In the genomic region with DNA sequence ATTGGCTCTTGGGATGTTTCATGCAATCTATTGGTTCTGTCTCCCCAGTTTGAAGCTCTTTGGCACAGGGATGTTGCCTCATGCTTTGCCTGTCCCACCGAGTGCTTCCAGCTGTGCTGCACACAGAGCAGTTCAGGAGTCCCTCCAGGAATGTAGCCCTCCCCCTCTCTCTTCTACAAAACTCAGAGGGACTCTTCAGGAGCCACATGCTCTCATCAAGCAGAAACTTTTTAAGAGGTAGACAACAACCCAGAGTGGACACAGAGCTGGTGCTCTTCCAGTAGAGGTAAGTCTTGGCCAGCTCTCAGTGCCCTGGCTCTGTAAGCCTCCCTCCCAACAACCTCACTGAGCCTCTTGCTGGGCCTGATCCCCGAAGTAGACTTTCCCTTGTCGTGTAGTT, we compare ENCODE assay signal across 18 cellular contexts. TPM values are rescaled to one million over a fixed set of nuclear protein-coding genes. Genes with fewer than 3 reads are reported as not detected.
DNase-seq lines count a peak whose midpoint lies in the region; ATAC-seq, FAIRE-seq and TF ChIP-seq lines count a peak whose summit lies in the region.
"Had no signal": no experiment of that assay in that cellular context is flagged by ENCODE, and none has a peak within 500 bp of the region (broad histone marks: within the 10 kb centered on the region; RNA-seq: fewer than 3 reads in every experiment).

No MANE protein-coding gene starts in this region.

- no peak overlapping the region for H3K23ac ChIP-seq in H9 (ENCODE audit: insufficient read length, low read depth, low read length)

- no CpG with 5 or more reads among the region's 3 CpGs for WGBS in H9 (ENCODE audit: extremely low coverage, insufficient read length, low lambda C conversion rate)
- WGBS in testis, 2 donors, result 45 to 53% methylated on average over 3 of the region's 3 CpGs

- H3K9me3 Mint-ChIP-seq in H9, result no peaks in the 10 kb centered on the region
- H3K9me3 Mint-ChIP-seq: activated CD4-positive, alpha-beta T cell treated with anti-CD3 and anti-CD28 coated beads, Interleukin-2, amount 10 ng/mL, durations not matched to agents 24 days and 14 days; activated T-cell treated with anti-CD3 and anti-CD28 coated beads, Interleukin-2, amount 50 U/mL, for 24 hours; CD4-positive, alpha-beta T cell; T-helper 2 cell treated with Interferon-gamma antibody and Interleukin-4, amounts not matched to agents 5 μg/mL and 100 μg/mL, for 36 hours had no signal

- no peak overlapping the region for H4K5ac ChIP-seq in H9 (ENCODE audit: insufficient read length, low read depth, low read length)

- H3K9ac ChIP-seq in H9 (ENCODE audit: extremely low read depth, insufficient read length, low read length), result no peak overlapping the region

- H3K18ac ChIP-seq in H9 (ENCODE audit: insufficient read length, low read depth, low read length), result no peak overlapping the region

- no peak overlapping the region for H2BK12ac ChIP-seq in H9 (ENCODE audit: insufficient read length, low read depth, low read length)

- peaks cover 36 to 44% of the 10 kb centered on the region in 2 experiments for H3K4me1 Mint-ChIP-seq in H9

- TF ChIP-seq POLR2A in testis (IDR thresholded peaks at IDR 0.05), result no peak

- peak overlapping the region; percentile 40 for H2AFZ ChIP-seq in H9 (ENCODE audit: low read length)

- no peaks in the 10 kb centered on the region for H3K79me2 ChIP-seq in H9 (ENCODE audit: insufficient read depth, low read length)

- no peak overlapping the region for H3T11ph ChIP-seq in H9 (ENCODE audit: low read length)

- TF ChIP-seq CTCF in H9 (conservative IDR thresholded peaks at IDR 0.05) (no peak), left lung (IDR thresholded peaks at IDR 0.05) (no peak), testis (IDR thresholded peaks at IDR 0.05) (no peak)

- no peak overlapping the region for H2BK15ac ChIP-seq in H9 (ENCODE audit: low read depth, low read length)

- H3K14ac ChIP-seq in H9 (ENCODE audit: insufficient read depth, low read length), result no peak overlapping the region

- peak; percentile 54 for ATAC-seq in left lung
- ATAC-seq in GM18498 (IDR thresholded peaks at IDR 0.05; ENCODE audit: unreplicated experiment), result no peak

- no peak overlapping the region for H2BK20ac ChIP-seq in H9 (ENCODE audit: low read depth, low read length, poor library complexity, severe bottlenecking)

- H3K4me3 ChIP-seq in left lung (no peak overlapping the region), testis (no peak overlapping the region)

- H3K56ac ChIP-seq in H9 (ENCODE audit: insufficient read length, low read depth, low read length), result no peak overlapping the region

- peak; percentile 37 for DNase-seq in H9
- DNase-seq in fibroblast of peridontal ligament (ENCODE audit: extremely low read depth), result peak; percentile 14
- no peak for DNase-seq in left lung
- DNase-seq in testis, result peak; percentile 56
- no peak for DNase-seq in NCI-H2227 (lab: John Stamatoyannopoulos, UW; ENCODE audit: unreplicated experiment)
- no peak for DNase-seq in HTR-8/SVneo (ENCODE audit: insufficient read length, low spot score)
- no peak for DNase-seq in effector CD4-positive, alpha-beta T cell
- DNase-seq: activated CD4-positive, alpha-beta T cell treated with anti-CD3 and anti-CD28 coated beads, Interleukin-2, amount 10 ng/mL, durations not matched to agents 24 days and 14 days; activated T-cell treated with anti-CD3 and anti-CD28 coated beads, Interleukin-2, amount 50 U/mL, for 24 hours; CD4-positive, alpha-beta T cell; cortex of kidney; NCI-H187; NCI-H69; posterior cingulate gyrus; stimulated activated CD4-positive, alpha-beta T cell treated with anti-CD3 and anti-CD28 coated beads, Interleukin-15, amount 100 ng/mL, for 24 hours had no signal

- no peak overlapping the region for H2BK120ac ChIP-seq in H9 (ENCODE audit: low read depth, low read length, poor library complexity, severe bottlenecking)

- H3K4me3 Mint-ChIP-seq in H9, result peak overlapping the region in 1 of 2 experiments; percentile 15; a peak in 2 of 5 replicates
- H3K4me3 Mint-ChIP-seq: activated CD4-positive, alpha-beta T cell treated with anti-CD3 and anti-CD28 coated beads, Interleukin-2, amount 10 ng/mL, durations not matched to agents 24 days and 14 days; activated T-cell treated with anti-CD3 and anti-CD28 coated beads, Interleukin-2, amount 50 U/mL, for 24 hours; CD4-positive, alpha-beta T cell; T-helper 2 cell treated with Interferon-gamma antibody and Interleukin-4, amounts not matched to agents 5 μg/mL and 100 μg/mL, for 36 hours had no signal

- no peak overlapping the region for H2BK5ac ChIP-seq in H9 (ENCODE audit: insufficient read length, low read length)

- peak overlapping the region in 1 of 3 experiments; percentile 33; a peak in 1 of 7 replicates for H3K27ac Mint-ChIP-seq in H9
- H3K27ac Mint-ChIP-seq: activated CD4-positive, alpha-beta T cell treated with anti-CD3 and anti-CD28 coated beads, Interleukin-2, amount 10 ng/mL, durations not matched to agents 24 days and 14 days; activated T-cell treated with anti-CD3 and anti-CD28 coated beads, Interleukin-2, amount 50 U/mL, for 24 hours; CD4-positive, alpha-beta T cell; T-helper 2 cell treated with Interferon-gamma antibody and Interleukin-4, amounts not matched to agents 5 μg/mL and 100 μg/mL, for 36 hours had no signal

- no peaks in the 10 kb centered on the region for H3K9me3 ChIP-seq in H9 (ENCODE audit: control insufficient read depth, low read depth, low read length)
- H3K9me3 ChIP-seq in left lung, result no peaks in the 10 kb centered on the region
- no peaks in the 10 kb centered on the region for H3K9me3 ChIP-seq in testis

- no peaks in the 10 kb centered on the region for H3K27me3 Mint-ChIP-seq in H9 (ENCODE audit: low read depth)

- H3K4ac ChIP-seq in H9 (ENCODE audit: low read depth, low read length), result no peak overlapping the region

- H2AK5ac ChIP-seq in H9 (ENCODE audit: insufficient read length, low read length), result no peak overlapping the region

- H3K27ac ChIP-seq in H9 (ENCODE audit: insufficient read length, low read depth, low read length) (no peak overlapping the region), left lung (no peak overlapping the region), testis (no peak overlapping the region)

- no peaks in the 10 kb centered on the region for H3K36me3 Mint-ChIP-seq in H9 (ENCODE audit: insufficient read depth in 1 of 3, low read depth in 3 of 3)

- H4K8ac ChIP-seq in H9 (replicated peaks; ENCODE audit: insufficient read length, low read depth, low read length), result no peak overlapping the region

- no peaks in the 10 kb centered on the region for H4K20me1 ChIP-seq in H9 (ENCODE audit: control insufficient read depth, insufficient read depth, insufficient read length)

- no peaks in the 10 kb centered on the region for H3K23me2 ChIP-seq in H9 (ENCODE audit: insufficient read length, low read depth, low read length, poor library complexity, severe bottlenecking)

- FAIRE-seq in HTR-8/SVneo (lab: Jason Lieb, UNC), result no peak
- FAIRE-seq: GM12891 had no signal

- no peaks in the 10 kb centered on the region for H3K79me1 ChIP-seq in H9 (ENCODE audit: insufficient read depth, low read depth, low read length, poor library complexity, severe bottlenecking)

- H3K4me1 ChIP-seq in H9 (ENCODE audit: insufficient read depth, low read length) (peaks cover 7% of the 10 kb centered on the region), left lung (no peaks in the 10 kb centered on the region), testis (peaks cover 7% of the 10 kb centered on the region)

- H3K27me3 ChIP-seq in H9 (ENCODE audit: insufficient read depth, low read length) (no peaks in the 10 kb centered on the region), left lung (no peaks in the 10 kb centered on the region), testis (no peaks in the 10 kb centered on the region)

- H3K36me3 ChIP-seq in left lung, result no peaks in the 10 kb centered on the region
- H3K36me3 ChIP-seq in testis (ENCODE audit: low read depth, missing control alignments), result no peaks in the 10 kb centered on the region

- H3K4me2 ChIP-seq in H9 (ENCODE audit: insufficient read depth, insufficient read length, low read length), result no peak overlapping the region

- H4K91ac ChIP-seq in H9 (ENCODE audit: insufficient read length, low read depth, low read length), result no peak overlapping the region

- intact Hi-C loops in left lung (cut with DNase I) (loop anchor here in 1 of 2 donors (5.0 kb wide), 1 partner anchor 42 kb away; no protein-coding TSS in a partner anchor), testis (cut with DNase I; ENCODE audit: low total_unique reads) (loop anchor here (5.0 kb wide), 1 partner anchor 47 kb away; no protein-coding TSS in a partner anchor)

RNA-seq across cellular contexts. Expression of a gene that starts 11.6 kb away (rescaled TPM):
- total RNA-seq in H9 (2021), result 17.4 and 17.9 TPM in 2 replicates
- 1 to 10 TPM; 8.0 to 8.1 TPM for total RNA-seq in left lung
- 10 to 100 TPM; 14.8 to 22.5 TPM for total RNA-seq in testis
- polyA plus RNA-seq in testis (ENCODE audit: insufficient read depth, low read depth, low replicate concordance), result 9.1 TPM

RNA-seq across cellular contexts. Expression of a gene that starts 52.1 kb away (rescaled TPM):
- total RNA-seq in H9 (2021) (458 and 485 TPM in 2 replicates), left lung (10 to 100 TPM; 31.9 to 98.3 TPM), testis (100 to 1,000 TPM in 1 of 2 donors, 10 to 100 TPM in 1; 85.3 to 161 TPM)
- polyA plus RNA-seq in testis (ENCODE audit: insufficient read depth, low read depth, low replicate concordance), result 131 TPM

Comparison
In these comparisons a context has a peak if more than half of its experiments do, and no peak if none do; other contexts are left out.
1. DNase-seq: peak in H9 (single experiment), fibroblast of peridontal ligament (single experiment) and testis (single experiment); none in left lung (0 of 2), NCI-H2227 (single experiment), HTR-8/SVneo (single experiment) and effector CD4-positive, alpha-beta T cell (single experiment).